15 cellular contexts compared by ENCODE assay signal in genomic region chr13:75670496-75670895, GRCh38. TPM values are rescaled to one million over a fixed set of nuclear protein-coding genes. Genes with fewer than 3 reads are reported as not detected.
A peak's percentile ranks its signal among the peaks of the same experiment; 100 is the strongest.
DNase-seq lines count a peak whose midpoint lies in the region; ATAC-seq and TF ChIP-seq lines count a peak whose summit lies in the region.
"Had no signal": no experiment of that assay in that cellular context is flagged by ENCODE, and none has a peak within 500 bp of the region (broad histone marks: within the 10 kb centered on the region; RNA-seq: fewer than 3 reads in every experiment).

No MANE protein-coding gene starts in this region.

- peaks cover 62% of the 10 kb centered on the region for H3K4me1 ChIP-seq in adipocyte (ENCODE audit: control insufficient read depth, insufficient read depth, low read length)
- peaks cover 0 to 4% of the 10 kb centered on the region in 2 donors for H3K4me1 ChIP-seq in thyroid gland

- peaks cover 23% of the 10 kb centered on the region for H3K36me3 ChIP-seq in adipocyte (ENCODE audit: control insufficient read depth, insufficient read depth, low read length, severe bottlenecking)
- no peaks in the 10 kb centered on the region for H3K36me3 ChIP-seq in thyroid gland

- CTCF ChIA-PET in activated CD8-positive, alpha-beta memory T cell treated with anti-CD3 and anti-CD28 coated beads, Interleukin-2, amount 10 ng/mL, durations not matched to agents 7 days and 5 days (lab: Charles Lee), result interaction anchor here (4.8 kb wide), 1 partner anchor 25 kb away, joined by 21 read pairs; no protein-coding TSS in a partner anchor

- H3K27me3 Mint-ChIP-seq in HFFc6 (ENCODE audit: insufficient read depth), result peaks cover 11% of the 10 kb centered on the region
- no peaks in the 10 kb centered on the region for H3K27me3 Mint-ChIP-seq in activated CD8-positive, alpha-beta memory T cell treated with anti-CD3 and anti-CD28 coated beads, Interleukin-2, amount 10 ng/mL, durations not matched to agents 7 days and 5 days
- H3K27me3 Mint-ChIP-seq: B cell had no signal

- H3K27me3 ChIP-seq in adipocyte (replicated peaks; ENCODE audit: control insufficient read depth, insufficient read depth, low read length) (no peaks in the 10 kb centered on the region), thyroid gland (no peaks in the 10 kb centered on the region)

- H3K4me1 Mint-ChIP-seq in HFFc6 (ENCODE audit: low read depth), result peaks cover 89% of the 10 kb centered on the region
- H3K4me1 Mint-ChIP-seq in activated CD8-positive, alpha-beta memory T cell treated with anti-CD3 and anti-CD28 coated beads, Interleukin-2, amount 10 ng/mL, durations not matched to agents 7 days and 5 days, result no peaks in the 10 kb centered on the region
- H3K4me1 Mint-ChIP-seq: B cell had no signal

- WGBS in thyroid gland, 2 donors, result 96 to 100% methylated on average over 1 of the region's 1 CpG

- peak overlapping the region; percentile 10; the same call in 1 of the 2 replicates for H3K4me3 Mint-ChIP-seq in HFFc6
- H3K4me3 Mint-ChIP-seq in activated CD8-positive, alpha-beta memory T cell treated with anti-CD3 and anti-CD28 coated beads, Interleukin-2, amount 10 ng/mL, durations not matched to agents 7 days and 5 days, result no peak overlapping the region
- H3K4me3 Mint-ChIP-seq: B cell had no signal

- H3K9ac ChIP-seq in adipocyte (ENCODE audit: low read length), result no peak overlapping the region

- H3K9me3 ChIP-seq in adipocyte (ENCODE audit: control insufficient read depth, low read length) (no peaks in the 10 kb centered on the region), thyroid gland (no peaks in the 10 kb centered on the region)

- peak overlapping the region; percentile 66 for H3K27ac Mint-ChIP-seq in HFFc6
- H3K27ac Mint-ChIP-seq in activated CD8-positive, alpha-beta memory T cell treated with anti-CD3 and anti-CD28 coated beads, Interleukin-2, amount 10 ng/mL, durations not matched to agents 7 days and 5 days, result no peak overlapping the region
- H3K27ac Mint-ChIP-seq: B cell had no signal

- H3K4me3 ChIP-seq in adipocyte (ENCODE audit: low read length) (no peak overlapping the region), epithelial cell of esophagus (ENCODE audit: low read length) (no peak overlapping the region), thyroid gland (replicated peaks in 1 of 3) (no peak overlapping the region)

- no peaks in the 10 kb centered on the region for H3K9me3 Mint-ChIP-seq in HFFc6
- H3K9me3 Mint-ChIP-seq in activated CD8-positive, alpha-beta memory T cell treated with anti-CD3 and anti-CD28 coated beads, Interleukin-2, amount 10 ng/mL, durations not matched to agents 7 days and 5 days (ENCODE audit: low read depth), result no peaks in the 10 kb centered on the region

- TF ChIP-seq CTCF in HFFc6 (IDR thresholded peaks at IDR 0.05) (no peak), epithelial cell of esophagus (IDR thresholded peaks at IDR 0.05; ENCODE audit: insufficient read depth, low read depth, low read length, missing control alignments) (no peak), thyroid gland (IDR thresholded peaks at IDR 0.05) (no peak)

- no peak for ATAC-seq in activated CD8-positive, alpha-beta memory T cell treated with anti-CD3 and anti-CD28 coated beads, Interleukin-2, amount 10 ng/mL, durations not matched to agents 7 days and 5 days

- DNase-seq in EH (ENCODE audit: low read depth) (peak; percentile 61), HFFc6 (peak; percentile 44), adipocyte (ENCODE audit: low read depth) (peak; percentile 35), epithelial cell of esophagus (ENCODE audit: low read depth) (peak; percentile 53), DMS153 treated with DMSO at 0.1 percent for 48 hours (lab: John Stamatoyannopoulos, UW; ENCODE audit: unreplicated experiment) (no peak), thyroid gland (no peak)
- no peak for DNase-seq in stimulated activated CD4-positive, alpha-beta T cell treated with anti-CD3 and anti-CD28 coated beads, Interleukin-4, amount 100 ng/mL, for 4 hours
- DNase-seq in activated CD8-positive, alpha-beta memory T cell treated with anti-CD3 and anti-CD28 coated beads, Interleukin-2, amount 10 ng/mL, durations not matched to agents 7 days and 5 days, result no peak
- DNase-seq: DMS 273 treated with DMSO at 0.1 percent for 48 hours; NCI-H1105 treated with DMSO at 0.1 percent for 48 hours; NCI-H1694 treated with DMSO at 0.1 percent for 48 hours; NK-92 treated with Interleukin-12 subunit alpha and Interleukin-12 subunit beta, amount 100 ng/mL, for 24 hours; SHP77 had no signal

- TF ChIP-seq POLR2A in thyroid gland (IDR thresholded peaks at IDR 0.05), result no peak

- H3K36me3 Mint-ChIP-seq in HFFc6 (ENCODE audit: low read depth), result peaks cover 41% of the 10 kb centered on the region
- H3K36me3 Mint-ChIP-seq in activated CD8-positive, alpha-beta memory T cell treated with anti-CD3 and anti-CD28 coated beads, Interleukin-2, amount 10 ng/mL, durations not matched to agents 7 days and 5 days, result no peaks in the 10 kb centered on the region

- intact Hi-C loops in thyroid gland (cut with DNase I), result no loop called here

- no peak overlapping the region for H3K27ac ChIP-seq in thyroid gland
- H3K27ac ChIP-seq: HL-60 had no signal

RNA-seq across cellular contexts. Expression of gene LMO7, which starts 34.4 kb away (rescaled TPM):
- 100 to 1,000 TPM; 682 to 843 (median 813) TPM for total RNA-seq in HFFc6 (2021; fragmentation: NEBNext Ultra II Directional; extraction: Animal tissue kit (Norgen Biotek cat#: 25700))
- 100 to 1,000 TPM; 129 to 218 (median 185) TPM for total RNA-seq in thyroid gland
- total RNA-seq in activated CD8-positive, alpha-beta memory T cell treated with anti-CD3 and anti-CD28 coated beads, Interleukin-2, amount 10 ng/mL, durations not matched to agents 7 days and 5 days, result 1 to 10 TPM; 4.2 to 9.3 TPM

Comparison
In these comparisons a context has a peak if more than half of its experiments do, and no peak if none do; other contexts are left out.
1. DNase-seq: peak in EH (single experiment), HFFc6 (single experiment), adipocyte (single experiment) and epithelial cell of esophagus (single experiment); none in stimulated activated CD4-positive, alpha-beta T cell treated with anti-CD3 and anti-CD28 coated beads, Interleukin-4, amount 100 ng/mL, for 4 hours (0 of 2), DMS153 treated with DMSO at 0.1 percent for 48 hours (single experiment), thyroid gland (0 of 2) and activated CD8-positive, alpha-beta memory T cell treated with anti-CD3 and anti-CD28 coated beads, Interleukin-2, amount 10 ng/mL, durations not matched to agents 7 days and 5 days (single experiment).
2. RNA of gene LMO7, which starts 34.4 kb away (total RNA-seq): 682 to 843 TPM in HFFc6 and 129 to 218 TPM in thyroid gland; 4.2 to 9.3 TPM in activated CD8-positive, alpha-beta memory T cell treated with anti-CD3 and anti-CD28 coated beads, Interleukin-2, amount 10 ng/mL, durations not matched to agents 7 days and 5 days; every median in the first group is over 10 times any median in the second.